ENCODE assay signal across 25 cellular contexts in genomic region chr4:34318773-34319172, GRCh38.
"Had no signal": no experiment of that assay in that cellular context is flagged by ENCODE, and none has a peak within 500 bp of the region (broad histone marks: within the 10 kb centered on the region; RNA-seq: fewer than 3 reads in every experiment).

No MANE protein-coding gene starts in this region.

- H3K27ac ChIP-seq: ovary, parathyroid adenoma, psoas muscle, right lobe of liver, sigmoid colon, stomach, thoracic aorta, thyroid gland, tibial nerve, upper lobe of left lung, vagina had no signal

- H3K9me3 ChIP-seq: ovary, psoas muscle, right lobe of liver, sigmoid colon, thoracic aorta, thyroid gland, tibial nerve, vagina had no signal

- H3K36me3 ChIP-seq: ovary, right lobe of liver, sigmoid colon, stomach, thoracic aorta, thyroid gland, tibial nerve, upper lobe of left lung, vagina had no signal

- H2AFZ ChIP-seq: parathyroid adenoma had no signal

- H3K4me3 ChIP-seq: ovary, psoas muscle, right lobe of liver, sigmoid colon, stomach, thoracic aorta, thyroid gland, tibial nerve, upper lobe of left lung, vagina had no signal

- DNase-seq: nephron progenitor cell; occipital lobe; ovary; posterior cingulate gyrus; psoas muscle; right cardiac atrium; right lobe of liver; sigmoid colon; small intestine; stimulated activated CD4-positive, alpha-beta T cell treated with anti-CD3 and anti-CD28 coated beads, Interleukin-15, amount 100 ng/mL, for 24 hours; stimulated activated CD4-positive, alpha-beta T cell treated with anti-CD3 and anti-CD28 coated beads, Interleukin-2, amount 100 ng/mL, for 24 hours; stimulated activated CD4-positive, alpha-beta T cell treated with anti-CD3 and anti-CD28 coated beads, Interleukin-2, amount 100 ng/mL, for 48 hours; stimulated activated CD4-positive, alpha-beta T cell treated with anti-CD3 and anti-CD28 coated beads, Interleukin-4, amount 100 ng/mL, for 24 hours; stimulated activated naive B cell treated with anti-CD40 and anti-IgM and Interleukin-4, amounts not matched to agents 10 μg/mL and 1 μg/mL and 100 μg/mL, for 72 hours; stimulated activated naive CD4-positive, alpha-beta T cell treated with Interleukin-2 at 50 U/mL for 16 hours; stomach; thyroid gland; trophoblast cell; upper lobe of left lung had no signal

- H3K4me1 ChIP-seq: parathyroid adenoma, psoas muscle, right lobe of liver, sigmoid colon, stomach, tibial nerve, upper lobe of left lung, vagina had no signal

- H3K9ac ChIP-seq: parathyroid adenoma had no signal

- H3K79me2 ChIP-seq: parathyroid adenoma had no signal

- ATAC-seq: natural killer cell treated with Interleukin-12 subunit alpha and Interleukin-12 subunit beta and Interleukin-15 and Interleukin-18, amount 100 ng/mL, for 72 hours; psoas muscle; right cardiac atrium; right lobe of liver; stimulated activated effector memory CD8-positive, alpha-beta T cell treated with anti-CD3 and anti-CD28 coated beads, Interleukin-12 subunit alpha, Interleukin-12 subunit beta, amount 100 ng/mL, for 72 hours; stimulated activated naive B cell treated with anti-CD40 and anti-IgM and Interleukin-4, amounts not matched to agents 10 μg/mL and 1 μg/mL and 100 μg/mL, for 72 hours had no signal

- H3K27me3 ChIP-seq: ovary, right lobe of liver, sigmoid colon, stomach, thyroid gland, tibial nerve, upper lobe of left lung, vagina had no signal
